In genomic region chr17:37570527-37571093, GRCh38 we compare ENCODE assay signal across 9 cellular contexts. TPM values are rescaled to one million over a fixed set of nuclear protein-coding genes. Genes with fewer than 3 reads are reported as not detected.
A peak's percentile ranks its signal among the peaks of the same experiment; 100 is the strongest.
DNase-seq lines count a peak whose midpoint lies in the region; ATAC-seq and TF ChIP-seq lines count a peak whose summit lies in the region.
"Had no signal": no experiment of that assay in that cellular context is flagged by ENCODE, and none has a peak within 500 bp of the region (broad histone marks: within the 10 kb centered on the region; RNA-seq: fewer than 3 reads in every experiment).

No MANE protein-coding gene starts in this region.

- H3K4me3 ChIP-seq in fibroblast of villous mesenchyme (ENCODE audit: low read depth, low read length): no peak overlapping the region

- TF ChIP-seq CTCF in fibroblast of villous mesenchyme (IDR thresholded peaks at IDR 0.05; ENCODE audit: insufficient read depth, low read depth, low read length) (peak; percentile 68), progenitor cell of endocrine pancreas (IDR thresholded peaks at IDR 0.05; ENCODE audit: unreplicated experiment) (peak; percentile 49)

- peaks cover 18% of the 10 kb centered on the region for H3K9me3 Mint-ChIP-seq in progenitor cell of endocrine pancreas (ENCODE audit: low read depth)
- no peaks in the 10 kb centered on the region for H3K9me3 Mint-ChIP-seq in activated T-helper 2 cell treated with anti-CD3 and anti-CD28 coated beads, Interferon-gamma antibody, Interleukin-2, Interleukin-4, amounts not matched to agents 10 μg/mL and 5 μg/mL and 100 μg/mL, durations not matched to agents 14 hours and 24 hours and 36 hours
- H3K9me3 Mint-ChIP-seq: dendritic cell treated with granulocyte-macrophage colony-stimulating factor and Interleukin-4, amounts not matched to agents 40 ng/mL and 50 ng/mL, for 4 days had no signal

- H3K4me3 Mint-ChIP-seq in progenitor cell of endocrine pancreas (ENCODE audit: low read depth): no peak overlapping the region
- no peak overlapping the region for H3K4me3 Mint-ChIP-seq in activated T-helper 2 cell treated with anti-CD3 and anti-CD28 coated beads, Interferon-gamma antibody, Interleukin-2, Interleukin-4, amounts not matched to agents 10 μg/mL and 5 μg/mL and 100 μg/mL, durations not matched to agents 14 hours and 24 hours and 36 hours (ENCODE audit: low read depth)
- H3K4me3 Mint-ChIP-seq: dendritic cell treated with granulocyte-macrophage colony-stimulating factor and Interleukin-4, amounts not matched to agents 40 ng/mL and 50 ng/mL, for 4 days had no signal

- peak; percentile 27 for DNase-seq in activated CD8-positive, alpha-beta memory T cell treated with anti-CD3 and anti-CD28 coated beads, Interleukin-2, amount 50 U/mL, for 4 hours
- DNase-seq in activated CD8-positive, alpha-beta memory T cell treated with anti-CD3 and anti-CD28 coated beads, Interleukin-2, amount 50 U/mL, for 48 hours: no peak
- peak; percentile 36 for DNase-seq in NCI-H1694 treated with DMSO at 0.1 percent for 48 hours (lab: John Stamatoyannopoulos, UW)
- DNase-seq in activated T-cell treated with anti-CD3 and anti-CD28 coated beads for 1 hour (ENCODE audit: low read depth): peak; percentile 5
- peak; percentile 51 for DNase-seq in fibroblast of villous mesenchyme (ENCODE audit: low read depth)
- DNase-seq in progenitor cell of endocrine pancreas (ENCODE audit: low spot score, unreplicated experiment): no peak
- no peak for DNase-seq in activated T-helper 2 cell treated with anti-CD3 and anti-CD28 coated beads, Interferon-gamma antibody, Interleukin-2, Interleukin-4, amounts not matched to agents 10 μg/mL and 5 μg/mL and 100 μg/mL, durations not matched to agents 14 hours and 24 hours and 36 hours (ENCODE audit: low spot score)

- H3K27me3 Mint-ChIP-seq in progenitor cell of endocrine pancreas: no peaks in the 10 kb centered on the region
- no peaks in the 10 kb centered on the region for H3K27me3 Mint-ChIP-seq in activated T-helper 2 cell treated with anti-CD3 and anti-CD28 coated beads, Interferon-gamma antibody, Interleukin-2, Interleukin-4, amounts not matched to agents 10 μg/mL and 5 μg/mL and 100 μg/mL, durations not matched to agents 14 hours and 24 hours and 36 hours (ENCODE audit: low read depth)
- H3K27me3 Mint-ChIP-seq: dendritic cell treated with granulocyte-macrophage colony-stimulating factor and Interleukin-4, amounts not matched to agents 40 ng/mL and 50 ng/mL, for 4 days had no signal

- H3K4me1 Mint-ChIP-seq in progenitor cell of endocrine pancreas (ENCODE audit: low read depth): no peaks in the 10 kb centered on the region
- H3K4me1 Mint-ChIP-seq in activated T-helper 2 cell treated with anti-CD3 and anti-CD28 coated beads, Interferon-gamma antibody, Interleukin-2, Interleukin-4, amounts not matched to agents 10 μg/mL and 5 μg/mL and 100 μg/mL, durations not matched to agents 14 hours and 24 hours and 36 hours (ENCODE audit: low read depth): no peaks in the 10 kb centered on the region

- H3K36me3 Mint-ChIP-seq in progenitor cell of endocrine pancreas (ENCODE audit: insufficient read depth): peaks cover 58% of the 10 kb centered on the region
- peaks cover 68% of the 10 kb centered on the region for H3K36me3 Mint-ChIP-seq in activated T-helper 2 cell treated with anti-CD3 and anti-CD28 coated beads, Interferon-gamma antibody, Interleukin-2, Interleukin-4, amounts not matched to agents 10 μg/mL and 5 μg/mL and 100 μg/mL, durations not matched to agents 14 hours and 24 hours and 36 hours (ENCODE audit: low read depth)

- ATAC-seq in GM18858 (IDR thresholded peaks at IDR 0.05; ENCODE audit: unreplicated experiment): no peak

- intact Hi-C loops in activated T-helper 2 cell treated with anti-CD3 and anti-CD28 coated beads, Interferon-gamma antibody, Interleukin-2, Interleukin-4, amounts not matched to agents 10 μg/mL and 5 μg/mL and 100 μg/mL, durations not matched to agents 14 hours and 24 hours and 36 hours (cut with micrococcal nuclease): no loop called here

- no peak overlapping the region for H3K27ac Mint-ChIP-seq in progenitor cell of endocrine pancreas
- no peak overlapping the region for H3K27ac Mint-ChIP-seq in activated T-helper 2 cell treated with anti-CD3 and anti-CD28 coated beads, Interferon-gamma antibody, Interleukin-2, Interleukin-4, amounts not matched to agents 10 μg/mL and 5 μg/mL and 100 μg/mL, durations not matched to agents 14 hours and 24 hours and 36 hours
- H3K27ac Mint-ChIP-seq: dendritic cell treated with granulocyte-macrophage colony-stimulating factor and Interleukin-4, amounts not matched to agents 40 ng/mL and 50 ng/mL, for 4 days had no signal

RNA-seq across cellular contexts. Expression of gene SYNRG, which starts 38.6 kb away (rescaled TPM):
- total RNA-seq in fibroblast of villous mesenchyme (16.1 and 22.5 TPM in 2 replicates), progenitor cell of endocrine pancreas (69.0 and 73.0 TPM in 2 replicates)
- total RNA-seq in activated T-helper 2 cell treated with anti-CD3 and anti-CD28 coated beads, Interferon-gamma antibody, Interleukin-2, Interleukin-4, amounts not matched to agents 10 μg/mL and 5 μg/mL and 100 μg/mL, durations not matched to agents 14 hours and 24 hours and 36 hours: 38.1 and 43.7 TPM in 2 replicates

Comparison
In these comparisons a context has a peak if more than half of its experiments do, and no peak if none do; other contexts are left out.
1. DNase-seq: peak in activated CD8-positive, alpha-beta memory T cell treated with anti-CD3 and anti-CD28 coated beads, Interleukin-2, amount 50 U/mL, for 4 hours (single experiment), NCI-H1694 treated with DMSO at 0.1 percent for 48 hours (single experiment), activated T-cell treated with anti-CD3 and anti-CD28 coated beads for 1 hour (single experiment) and fibroblast of villous mesenchyme (single experiment); none in activated CD8-positive, alpha-beta memory T cell treated with anti-CD3 and anti-CD28 coated beads, Interleukin-2, amount 50 U/mL, for 48 hours (single experiment), progenitor cell of endocrine pancreas (single experiment) and activated T-helper 2 cell treated with anti-CD3 and anti-CD28 coated beads, Interferon-gamma antibody, Interleukin-2, Interleukin-4, amounts not matched to agents 10 μg/mL and 5 μg/mL and 100 μg/mL, durations not matched to agents 14 hours and 24 hours and 36 hours (single experiment).